Comparison of ENCODE assay signal across 27 cellular contexts in genomic region chr3:143700431-143700975, GRCh38.
"Had no signal": no experiment of that assay in that cellular context is flagged by ENCODE, and none has a peak within 500 bp of the region (broad histone marks: within the 10 kb centered on the region; RNA-seq: fewer than 3 reads in every experiment).

No MANE protein-coding gene starts in this region.

- H3K36me3 ChIP-seq: adrenal gland, cardiac muscle cell, colonic mucosa, heart left ventricle, pancreas, uterus had no signal

- H3K4me3 ChIP-seq: adrenal gland, body of pancreas, cardiac muscle cell, colonic mucosa, heart left ventricle, pancreas, psoas muscle, smooth muscle cell, uterus had no signal

- H3K36me3 Mint-ChIP-seq: mesothelial cell of epicardium, naive B cell, type B pancreatic cell had no signal

- H3K4me1 ChIP-seq: body of pancreas, colonic mucosa, pancreas, psoas muscle, uterus had no signal

- ATAC-seq: body of pancreas, heart left ventricle, pancreas, psoas muscle had no signal

- H3K4me1 Mint-ChIP-seq: activated naive CD8-positive, alpha-beta T cell treated with anti-CD3 and anti-CD28 coated beads for 36 hours; immature natural killer cell had no signal

- H3K4me3 Mint-ChIP-seq: activated naive CD8-positive, alpha-beta T cell treated with anti-CD3 and anti-CD28 coated beads for 36 hours; activated T-cell treated with anti-CD3 and anti-CD28 coated beads, Interleukin-2, amount 50 U/mL, for 24 hours; immature natural killer cell; mesothelial cell of epicardium; naive B cell; nephron progenitor cell; type B pancreatic cell had no signal

- H3K9me3 Mint-ChIP-seq: activated naive CD8-positive, alpha-beta T cell treated with anti-CD3 and anti-CD28 coated beads for 36 hours; activated T-cell treated with anti-CD3 and anti-CD28 coated beads, Interleukin-2, amount 50 U/mL, for 24 hours; immature natural killer cell; type B pancreatic cell had no signal

- H3K9me3 ChIP-seq: adrenal gland, body of pancreas, colonic mucosa, heart left ventricle, pancreas, psoas muscle, uterus had no signal

- DNase-seq: activated CD4-positive, alpha-beta T cell treated with anti-CD3 and anti-CD28 coated beads, Interleukin-2, amount 50 U/mL, for 4 hours; activated CD4-positive, CD25-positive, alpha-beta regulatory T cell treated with anti-CD3 and anti-CD28 coated beads, Interleukin-2, amount 50 U/mL, for 72 hours; activated CD8-positive, alpha-beta memory T cell treated with anti-CD3 and anti-CD28 coated beads, Interleukin-2, amount 50 U/mL, for 4 hours; activated naive CD4-positive, alpha-beta T cell; activated naive CD8-positive, alpha-beta T cell treated with anti-CD3 and anti-CD28 coated beads for 36 hours; activated T-cell treated with anti-CD3 and anti-CD28 coated beads, Interleukin-2, amount 50 U/mL, for 24 hours; adrenal gland; aorta; body of pancreas; cerebellar nuclear complex; colonic mucosa; effector CD8-positive, alpha-beta T cell; heart left ventricle; hypothalamus; immature natural killer cell; naive B cell; nephron progenitor cell; nucleus accumbens; pancreas; psoas muscle; stimulated activated CD4-positive, alpha-beta T cell treated with anti-CD3 and anti-CD28 coated beads, Interleukin-2, amount 100 ng/mL, for 24 hours; stimulated activated naive CD4-positive, alpha-beta T cell treated with Interleukin-2 at 50 U/mL for 16 hours; uterus had no signal

- H3K27me3 ChIP-seq: adrenal gland, body of pancreas, cardiac muscle cell, colonic mucosa, heart left ventricle, pancreas, uterus had no signal

- H3K27ac Mint-ChIP-seq: activated naive CD8-positive, alpha-beta T cell treated with anti-CD3 and anti-CD28 coated beads for 36 hours; activated T-cell treated with anti-CD3 and anti-CD28 coated beads, Interleukin-2, amount 50 U/mL, for 24 hours; immature natural killer cell; mesothelial cell of epicardium; nephron progenitor cell; type B pancreatic cell had no signal

- H3K27ac ChIP-seq: adrenal gland, body of pancreas, cardiac muscle cell, colonic mucosa, heart left ventricle, pancreas, psoas muscle, uterus had no signal
